11 cellular contexts compared by ENCODE assay signal in genomic region chr15:40330368-40330836, GRCh38. TPM values are rescaled to one million over a fixed set of nuclear protein-coding genes. Genes with fewer than 3 reads are reported as not detected.
DNase-seq lines count a peak whose midpoint lies in the region; ATAC-seq and TF ChIP-seq lines count a peak whose summit lies in the region.
"Had no signal": no experiment of that assay in that cellular context is flagged by ENCODE, and none has a peak within 500 bp of the region (broad histone marks: within the 10 kb centered on the region; RNA-seq: fewer than 3 reads in every experiment).

No MANE protein-coding gene starts in this region.

- H3K4me2 ChIP-seq in OCI-LY3 (ENCODE audit: low read length): no peak overlapping the region

- H3K9ac ChIP-seq in OCI-LY3 (ENCODE audit: low read length): no peak overlapping the region

- H3K4me3 ChIP-seq in OCI-LY3 (ENCODE audit: low read length): no peak overlapping the region
- no peak overlapping the region for H3K4me3 ChIP-seq in esophagus muscularis mucosa
- no peak overlapping the region for H3K4me3 ChIP-seq in ovary

- H3K9me3 ChIP-seq in OCI-LY3 (ENCODE audit: insufficient read depth, low read length): no peaks in the 10 kb centered on the region
- H3K9me3 ChIP-seq in esophagus muscularis mucosa: no peaks in the 10 kb centered on the region
- no peaks in the 10 kb centered on the region for H3K9me3 ChIP-seq in ovary

- no peak for TF ChIP-seq POLR2A in esophagus muscularis mucosa (IDR thresholded peaks at IDR 0.05; ENCODE audit: low read depth)
- TF ChIP-seq POLR2A in ovary (IDR thresholded peaks at IDR 0.05): no peak

- TF ChIP-seq CTCF in OCI-LY3 (IDR thresholded peaks at IDR 0.05; ENCODE audit: low read depth, low read length) (no peak), esophagus muscularis mucosa (IDR thresholded peaks at IDR 0.05) (peak in 1 of 3 experiments; percentile 12), ovary (IDR thresholded peaks at IDR 0.05) (no peak)

- peak; percentile 45 for DNase-seq in GM03348 (ENCODE audit: low spot score)
- DNase-seq in esophagus muscularis mucosa (ENCODE audit: extremely low spot score): no peak
- peak; percentile 72 to 84 (median 74) for DNase-seq in ovary
- DNase-seq in activated CD4-positive, alpha-beta T cell treated with anti-CD3 and anti-CD28 coated beads, Interleukin-2, amount 50 U/mL, for 48 hours: no peak
- no peak for DNase-seq in stimulated activated naive CD4-positive, alpha-beta T cell (lab: John Stamatoyannopoulos, UW)
- DNase-seq: naive B cell had no signal

- H3K27me3 ChIP-seq in OCI-LY3 (ENCODE audit: low read depth, low read length): no peaks in the 10 kb centered on the region
- no peaks in the 10 kb centered on the region for H3K27me3 ChIP-seq in esophagus muscularis mucosa
- H3K27me3 ChIP-seq in ovary: no peaks in the 10 kb centered on the region

- intact Hi-C loops in esophagus muscularis mucosa (cut with DNase I) (no loop called here), ovary (cut with DNase I) (no loop called here)

- H3K36me3 ChIP-seq in OCI-LY3 (replicated peaks; ENCODE audit: low read depth, low read length): peaks cover 37% of the 10 kb centered on the region
- H3K36me3 ChIP-seq in esophagus muscularis mucosa: peaks cover 1 to 12% (median 6%) of the 10 kb centered on the region in 4 donors
- H3K36me3 ChIP-seq in ovary: no peaks in the 10 kb centered on the region

- H3K4me1 ChIP-seq in OCI-LY3 (ENCODE audit: low read length) (peaks cover 26% of the 10 kb centered on the region), esophagus muscularis mucosa (peaks cover 89 to 100% (median 99%) of the 10 kb centered on the region in 4 donors), ovary (ENCODE audit: insufficient read depth) (peaks cover 12% of the 10 kb centered on the region)

- 0 out of 2 replicates have a peak, but pooled peaks cover 3% of the 10 kb centered on the region for H4K20me1 ChIP-seq in OCI-LY3 (ENCODE audit: insufficient read depth, low read length)

- WGBS in esophagus muscularis mucosa: 32% methylated on average over 5 of the region's 5 CpGs
- 27 to 42% (median 29%) methylated on average over 5 of the region's 5 CpGs for WGBS in ovary, 3 donors

- ATAC-seq in GM19023 (IDR thresholded peaks at IDR 0.05; ENCODE audit: unreplicated experiment) (no peak), GM21367 (IDR thresholded peaks at IDR 0.05; ENCODE audit: unreplicated experiment) (no peak)

- H3K27ac ChIP-seq in OCI-LY3 (ENCODE audit: low read length): 0 out of 2 replicates have a peak overlapping the region, but pooled peaks have one; percentile 24
- H3K27ac ChIP-seq in esophagus muscularis mucosa (replicated peaks in 1 of 4): peak overlapping the region; percentile 96 to 98 (median 98)
- peak overlapping the region; percentile 16 to 63 for H3K27ac ChIP-seq in ovary
- H3K27ac ChIP-seq: epithelial cell of prostate had no signal

- TF ChIP-seq EP300 in esophagus muscularis mucosa (IDR thresholded peaks at IDR 0.05): peak; percentile 93
- no peak for TF ChIP-seq EP300 in ovary (IDR thresholded peaks at IDR 0.05)

- 0 out of 2 replicates have a peak, but pooled peaks cover 2% of the 10 kb centered on the region for H3K79me2 ChIP-seq in OCI-LY3 (ENCODE audit: low read length)

- no peak overlapping the region for H2AFZ ChIP-seq in OCI-LY3 (ENCODE audit: low read depth, low read length)

RNA-seq across cellular contexts. Expression of gene INAFM2, which starts 6.9 kb away (rescaled TPM):
- total RNA-seq in esophagus muscularis mucosa (10 to 100 TPM; 39.0 to 41.3 (median 40.7) TPM), ovary (10 to 100 TPM in 6 of 7 donors, 1 to 10 TPM in 1; 8.1 to 50.6 (median 30.6) TPM)
- 10 to 100 TPM in 1 of 2 donors, 1 to 10 TPM in 1; 7.4 to 31.2 TPM for polyA plus RNA-seq in ovary

RNA-seq across cellular contexts. Expression of gene CCDC9B, which starts 10.3 kb away (rescaled TPM):
- 10 to 100 TPM; 22.9 to 82.6 (median 56.3) TPM for total RNA-seq in esophagus muscularis mucosa
- total RNA-seq in ovary: 10 to 100 TPM in 4 of 7 donors, 1 to 10 TPM in 3; 1.8 to 22.2 (median 12.7) TPM
- polyA plus RNA-seq in ovary: 1 to 10 TPM; 2.9 to 4.3 TPM

RNA-seq across cellular contexts. Expression of gene PHGR1, which starts 20.4 kb away (rescaled TPM):
- total RNA-seq in esophagus muscularis mucosa: 1 to 10 TPM in 1 of 4 donors, not detected in 3; 1.8 TPM
- 1 to 10 TPM in 1 of 7 donors, not detected in 6; 4.5 TPM for total RNA-seq in ovary
- under 1 TPM in 1 of 2 donors, not detected in 1; 0.96 TPM for polyA plus RNA-seq in ovary
- total RNA-seq: T-helper 1 cell treated with Interleukin-12 subunit alpha and Interleukin-12 subunit beta and Interleukin-4 antibody, amounts not matched to agents 30 ng/mL and 1 ng/mL, for 36 hours had no signal

RNA-seq across cellular contexts. Expression of gene PLCB2, which starts 22.7 kb away (rescaled TPM):
- 10 to 100 TPM in 1 of 4 donors, 1 to 10 TPM in 3; 5.8 to 13.3 (median 9.7) TPM for total RNA-seq in esophagus muscularis mucosa
- 10 to 100 TPM in 1 of 7 donors, 1 to 10 TPM in 6; 1.9 to 13.9 (median 6.0) TPM for total RNA-seq in ovary
- 1 to 10 TPM; 3.2 to 8.6 TPM for polyA plus RNA-seq in ovary

RNA-seq across cellular contexts. Expression of gene DISP2, which starts 27.6 kb away (rescaled TPM):
- total RNA-seq in esophagus muscularis mucosa (under 1 TPM; 0.13 to 0.42 (median 0.26) TPM), ovary (10 to 100 TPM in 1 of 7 donors, 1 to 10 TPM in 3, under 1 TPM in 1, not detected in 2; 0.48 to 12.9 (median 1.5) TPM)
- polyA plus RNA-seq in ovary: 1 to 10 TPM; 2.3 to 8.2 TPM

Comparison
In these comparisons a context has a peak if more than half of its experiments do, and no peak if none do; other contexts are left out.
1. DNase-seq: peak in GM03348 (single experiment) and ovary (5 of 5); none in esophagus muscularis mucosa (single experiment), activated CD4-positive, alpha-beta T cell treated with anti-CD3 and anti-CD28 coated beads, Interleukin-2, amount 50 U/mL, for 48 hours (0 of 2) and stimulated activated naive CD4-positive, alpha-beta T cell (0 of 6).
2. H3K27ac ChIP-seq: peak in every context shown above with its lines; median percentile 98 in esophagus muscularis mucosa; 40 in ovary; 24 in OCI-LY3.